ENCODE assay signal across 30 cellular contexts in genomic region chr3:10349801-10350200, GRCh38. TPM values are rescaled to one million over a fixed set of nuclear protein-coding genes. Genes with fewer than 3 reads are reported as not detected.
"Had no signal": no experiment of that assay in that cellular context is flagged by ENCODE, and none has a peak within 500 bp of the region (broad histone marks: within the 10 kb centered on the region; RNA-seq: fewer than 3 reads in every experiment).

No MANE protein-coding gene starts in this region.

- DNase-seq: activated CD4-positive, alpha-beta memory T cell treated with anti-CD3 and anti-CD28 coated beads for 36 hours; activated CD4-positive, alpha-beta T cell treated with anti-CD3 and anti-CD28 coated beads for 36 hours; activated CD4-positive, alpha-beta T cell treated with anti-CD3 and anti-CD28 coated beads, Interleukin-2, amount 10 ng/mL, durations not matched to agents 24 days and 14 days; activated CD4-positive, CD25-positive, alpha-beta regulatory T cell; activated CD4-positive, CD25-positive, alpha-beta regulatory T cell treated with anti-CD3 and anti-CD28 coated beads, Interleukin-2, amount 50 U/mL, for 72 hours; activated CD8-positive, alpha-beta memory T cell treated with anti-CD3 and anti-CD28 coated beads, Interleukin-2, amount 10 ng/mL, durations not matched to agents 7 days and 5 days; activated CD8-positive, alpha-beta memory T cell treated with anti-CD3 and anti-CD28 coated beads, Interleukin-2, amount 50 U/mL, for 4 hours; activated CD8-positive, alpha-beta T cell treated with anti-CD3 and anti-CD28 coated beads, Interleukin-2, amount 10 ng/mL, durations not matched to agents 7 days and 5 days; activated gamma-delta T cell; activated naive CD4-positive, alpha-beta T cell; activated naive CD4-positive, alpha-beta T cell treated with anti-CD3 and anti-CD28 coated beads, Interleukin-2, amount 10 ng/mL, durations not matched to agents 7 days and 5 days; activated naive CD8-positive, alpha-beta T cell treated with anti-CD3 and anti-CD28 coated beads, Interleukin-2, amount 10 ng/mL, durations not matched to agents 7 days and 5 days; activated T-cell treated with anti-CD3 and anti-CD28 coated beads, Interleukin-2, amount 50 U/mL, for 1 hour; activated T-cell treated with anti-CD3 and anti-CD28 coated beads, Interleukin-2, amount 50 U/mL, for 48 hours; cortex of kidney; effector CD8-positive, alpha-beta T cell; esophagus squamous epithelium; head of caudate nucleus had no signal

- H3K9me3 Mint-ChIP-seq: activated CD4-positive, alpha-beta memory T cell treated with anti-CD3 and anti-CD28 coated beads for 36 hours; activated CD4-positive, alpha-beta T cell treated with anti-CD3 and anti-CD28 coated beads, Interleukin-2, amount 10 ng/mL, durations not matched to agents 24 days and 14 days; activated naive CD4-positive, alpha-beta T cell treated with anti-CD3 and anti-CD28 coated beads, Interleukin-2, amount 10 ng/mL, durations not matched to agents 7 days and 5 days; activated naive CD4-positive, alpha-beta T cell treated with anti-CD3 and anti-CD28 coated beads, Interleukin-2, amount 50 U/mL, for 72 hours; activated naive CD8-positive, alpha-beta T cell treated with anti-CD3 and anti-CD28 coated beads, Interleukin-2, amount 10 ng/mL, durations not matched to agents 7 days and 5 days; central memory CD8-positive, alpha-beta T cell had no signal

- H3K27ac Mint-ChIP-seq: activated CD4-positive, alpha-beta memory T cell treated with anti-CD3 and anti-CD28 coated beads for 36 hours; activated CD4-positive, alpha-beta T cell treated with anti-CD3 and anti-CD28 coated beads for 36 hours; activated CD4-positive, alpha-beta T cell treated with anti-CD3 and anti-CD28 coated beads, Interleukin-2, amount 10 ng/mL, durations not matched to agents 24 days and 14 days; activated CD8-positive, alpha-beta memory T cell treated with anti-CD3 and anti-CD28 coated beads, Interleukin-2, amount 10 ng/mL, durations not matched to agents 7 days and 5 days; activated CD8-positive, alpha-beta T cell treated with anti-CD3 and anti-CD28 coated beads, Interleukin-2, amount 10 ng/mL, durations not matched to agents 7 days and 5 days; activated naive CD4-positive, alpha-beta T cell treated with anti-CD3 and anti-CD28 coated beads, Interleukin-2, amount 10 ng/mL, durations not matched to agents 7 days and 5 days; activated naive CD4-positive, alpha-beta T cell treated with anti-CD3 and anti-CD28 coated beads, Interleukin-2, amount 50 U/mL, for 72 hours; activated naive CD8-positive, alpha-beta T cell treated with anti-CD3 and anti-CD28 coated beads, Interleukin-2, amount 10 ng/mL, durations not matched to agents 7 days and 5 days; brain had no signal

- H3K27me3 ChIP-seq: ascending aorta, breast epithelium, cardiac muscle cell had no signal

- H3K27me3 Mint-ChIP-seq: brain had no signal

- H3K4me3 ChIP-seq: ascending aorta, breast epithelium, cardiac muscle cell, esophagus squamous epithelium had no signal

- H3K9me3 ChIP-seq: ascending aorta, breast epithelium, esophagus squamous epithelium had no signal

- H3K36me3 Mint-ChIP-seq: activated CD4-positive, alpha-beta memory T cell treated with anti-CD3 and anti-CD28 coated beads for 36 hours; activated CD8-positive, alpha-beta memory T cell treated with anti-CD3 and anti-CD28 coated beads, Interleukin-2, amount 10 ng/mL, durations not matched to agents 7 days and 5 days; activated naive CD4-positive, alpha-beta T cell treated with anti-CD3 and anti-CD28 coated beads, Interleukin-2, amount 10 ng/mL, durations not matched to agents 7 days and 5 days; activated naive CD4-positive, alpha-beta T cell treated with anti-CD3 and anti-CD28 coated beads, Interleukin-2, amount 50 U/mL, for 72 hours; activated naive CD8-positive, alpha-beta T cell treated with anti-CD3 and anti-CD28 coated beads, Interleukin-2, amount 10 ng/mL, durations not matched to agents 7 days and 5 days had no signal

- H3K36me3 ChIP-seq: ascending aorta, breast epithelium, cardiac muscle cell, esophagus squamous epithelium had no signal

- H3K4me1 ChIP-seq: breast epithelium had no signal

- ATAC-seq: activated CD8-positive, alpha-beta memory T cell treated with anti-CD3 and anti-CD28 coated beads, Interleukin-2, amount 10 ng/mL, durations not matched to agents 7 days and 5 days; activated CD8-positive, alpha-beta T cell treated with anti-CD3 and anti-CD28 coated beads, Interleukin-2, amount 10 ng/mL, durations not matched to agents 7 days and 5 days; activated naive CD4-positive, alpha-beta T cell treated with anti-CD3 and anti-CD28 coated beads, Interleukin-2, amount 50 U/mL, for 72 hours had no signal

- H3K4me3 Mint-ChIP-seq: activated CD4-positive, alpha-beta memory T cell treated with anti-CD3 and anti-CD28 coated beads for 36 hours; activated CD4-positive, alpha-beta T cell treated with anti-CD3 and anti-CD28 coated beads for 36 hours; activated CD4-positive, alpha-beta T cell treated with anti-CD3 and anti-CD28 coated beads, Interleukin-2, amount 10 ng/mL, durations not matched to agents 24 days and 14 days; activated CD8-positive, alpha-beta memory T cell treated with anti-CD3 and anti-CD28 coated beads, Interleukin-2, amount 10 ng/mL, durations not matched to agents 7 days and 5 days; activated CD8-positive, alpha-beta T cell treated with anti-CD3 and anti-CD28 coated beads, Interleukin-2, amount 10 ng/mL, durations not matched to agents 7 days and 5 days; activated naive CD4-positive, alpha-beta T cell treated with anti-CD3 and anti-CD28 coated beads, Interleukin-2, amount 10 ng/mL, durations not matched to agents 7 days and 5 days; activated naive CD8-positive, alpha-beta T cell treated with anti-CD3 and anti-CD28 coated beads, Interleukin-2, amount 10 ng/mL, durations not matched to agents 7 days and 5 days; brain; central memory CD8-positive, alpha-beta T cell had no signal

- H3K4me1 Mint-ChIP-seq: activated CD4-positive, alpha-beta T cell treated with anti-CD3 and anti-CD28 coated beads for 36 hours; activated CD8-positive, alpha-beta memory T cell treated with anti-CD3 and anti-CD28 coated beads, Interleukin-2, amount 10 ng/mL, durations not matched to agents 7 days and 5 days; activated naive CD4-positive, alpha-beta T cell treated with anti-CD3 and anti-CD28 coated beads, Interleukin-2, amount 10 ng/mL, durations not matched to agents 7 days and 5 days; activated naive CD8-positive, alpha-beta T cell treated with anti-CD3 and anti-CD28 coated beads, Interleukin-2, amount 10 ng/mL, durations not matched to agents 7 days and 5 days; brain had no signal

- H3K27ac ChIP-seq: ascending aorta, breast epithelium, cardiac muscle cell, epithelial cell of prostate, esophagus squamous epithelium had no signal

RNA-seq across cellular contexts. Expression of gene GHRL, which starts 57.1 kb away (rescaled TPM):
- total RNA-seq: activated CD8-positive, alpha-beta memory T cell treated with anti-CD3 and anti-CD28 coated beads for 36 hours; activated naive CD4-positive, alpha-beta T cell treated with anti-CD3 and anti-CD28 coated beads, Interleukin-2, amount 50 U/mL, for 72 hours; ascending aorta; endothelial cell of umbilical vein; fibroblast of lung; fibroblast of villous mesenchyme; frontal cortex had no signal
- polyA plus RNA-seq: endothelial cell of umbilical vein had no signal
